Comparison of ENCODE assay signal across 12 cellular contexts in the genomic region with DNA sequence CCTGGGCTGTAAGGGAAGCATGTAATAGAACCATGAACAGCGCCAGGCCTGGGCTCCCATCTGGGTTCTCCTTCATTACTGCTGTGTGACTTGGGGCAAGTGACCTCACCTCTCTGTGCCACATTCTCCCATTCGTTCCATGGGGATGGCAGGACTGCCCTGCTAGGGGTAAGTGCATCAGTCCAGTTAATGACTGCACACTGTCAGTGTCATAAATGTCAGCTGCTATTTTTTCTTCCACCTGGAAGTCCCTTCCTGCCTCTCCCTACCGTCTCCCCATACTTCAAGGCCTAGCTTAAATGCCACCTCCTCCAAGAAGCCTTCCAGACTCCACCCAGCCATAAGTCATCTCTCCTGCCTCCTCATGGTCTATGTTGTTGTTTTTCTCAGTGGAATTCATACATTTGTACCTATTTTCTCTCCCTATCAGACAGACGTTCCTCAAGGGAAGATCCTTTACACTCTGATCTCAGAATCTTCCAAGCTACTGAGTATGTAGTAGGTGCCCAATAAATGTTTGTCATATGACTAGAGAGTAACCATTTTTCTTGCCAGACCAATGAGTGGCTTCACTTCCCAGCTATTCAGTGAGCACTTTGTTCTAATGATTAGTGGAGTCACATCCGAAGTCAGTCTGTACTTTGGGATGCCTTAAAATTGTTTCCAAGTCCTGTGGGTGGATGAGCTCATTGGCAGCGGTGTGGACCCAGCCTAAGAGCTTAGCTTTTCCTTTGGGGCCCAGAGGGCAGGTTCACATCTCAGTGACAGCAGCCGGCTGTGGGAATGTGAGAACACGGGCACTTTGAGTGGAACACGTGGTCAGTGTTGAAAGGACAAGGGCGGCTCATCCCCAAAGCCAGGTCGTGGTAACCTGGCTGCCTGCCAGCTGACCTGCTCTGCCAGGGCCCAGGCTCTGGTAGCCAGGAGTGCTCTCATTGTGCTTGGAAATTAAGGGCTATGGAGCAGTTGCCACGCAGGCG.
DNase-seq lines count a peak whose midpoint lies in the region; ATAC-seq and FAIRE-seq lines count a peak whose summit lies in the region.
"Had no signal": no experiment of that assay in that cellular context is flagged by ENCODE, and none has a peak within 500 bp of the region (broad histone marks: within the 10 kb centered on the region; RNA-seq: fewer than 3 reads in every experiment).

No MANE protein-coding gene starts in this region.

- no peaks in the 10 kb centered on the region for H3K79me2 ChIP-seq in ACC112 (ENCODE audit: control insufficient read depth, insufficient read depth, low read length, unreplicated experiment)

- H3K27ac ChIP-seq in ACC112 (ENCODE audit: low read depth, low read length): 0 out of 2 replicates have a peak overlapping the region, but pooled peaks have one; percentile 27

- no peak overlapping the region for H3K4me3 Mint-ChIP-seq in activated naive CD4-positive, alpha-beta T cell treated with anti-CD3 and anti-CD28 coated beads, Interleukin-2, amount 10 ng/mL, durations not matched to agents 7 days and 5 days
- H3K4me3 Mint-ChIP-seq: CD8-positive, alpha-beta memory T cell had no signal

- peak; percentile 46 for FAIRE-seq in HTR-8/SVneo (lab: Jason Lieb, UNC)

- no peaks in the 10 kb centered on the region for H3K36me3 ChIP-seq in ACC112 (ENCODE audit: insufficient read depth, low read length)

- peaks cover 30% of the 10 kb centered on the region for H3K4me1 ChIP-seq in ACC112 (ENCODE audit: control insufficient read depth, insufficient read depth, low read length, unreplicated experiment)

- peaks cover 60% of the 10 kb centered on the region for H3K27me3 Mint-ChIP-seq in activated naive CD4-positive, alpha-beta T cell treated with anti-CD3 and anti-CD28 coated beads, Interleukin-2, amount 10 ng/mL, durations not matched to agents 7 days and 5 days

- CTCF ChIA-PET in activated naive CD4-positive, alpha-beta T cell treated with anti-CD3 and anti-CD28 coated beads, Interleukin-2, amount 10 ng/mL, durations not matched to agents 7 days and 5 days (lab: Charles Lee): interaction anchor here (0.6 to 0.8 kb wide), 2 partner anchors 150 to 1654 kb away, joined by 3 read pairs; no protein-coding TSS in a partner anchor

- H3K36me3 Mint-ChIP-seq in activated naive CD4-positive, alpha-beta T cell treated with anti-CD3 and anti-CD28 coated beads, Interleukin-2, amount 10 ng/mL, durations not matched to agents 7 days and 5 days: no peaks in the 10 kb centered on the region

- no peak overlapping the region for H3K27ac Mint-ChIP-seq in activated naive CD4-positive, alpha-beta T cell treated with anti-CD3 and anti-CD28 coated beads, Interleukin-2, amount 10 ng/mL, durations not matched to agents 7 days and 5 days

- no peak overlapping the region for H2AFZ ChIP-seq in ACC112 (ENCODE audit: low read length, unreplicated experiment)

- ATAC-seq in HG02852 (IDR thresholded peaks at IDR 0.05; ENCODE audit: unreplicated experiment): no peak

- H3K4me3 ChIP-seq in ACC112 (ENCODE audit: low read depth, low read length): no peak overlapping the region
- H3K4me3 ChIP-seq: lung had no signal

- 0 out of 2 replicates have a peak, but pooled peaks cover 3% of the 10 kb centered on the region for H3K27me3 ChIP-seq in ACC112 (ENCODE audit: insufficient read depth, low read length)

- peaks cover 3% of the 10 kb centered on the region for H3K4me1 Mint-ChIP-seq in activated naive CD4-positive, alpha-beta T cell treated with anti-CD3 and anti-CD28 coated beads, Interleukin-2, amount 10 ng/mL, durations not matched to agents 7 days and 5 days

- no peaks in the 10 kb centered on the region for H3K9me3 Mint-ChIP-seq in activated naive CD4-positive, alpha-beta T cell treated with anti-CD3 and anti-CD28 coated beads, Interleukin-2, amount 10 ng/mL, durations not matched to agents 7 days and 5 days
- H3K9me3 Mint-ChIP-seq: CD8-positive, alpha-beta memory T cell had no signal

- DNase-seq in HTR-8/SVneo (ENCODE audit: insufficient read length, low spot score): no peak
- peak; percentile 53 for DNase-seq in astrocyte of the hippocampus (ENCODE audit: low read depth, low spot score)
- DNase-seq in kidney tubule cell (ENCODE audit: low spot score): peak; percentile 5
- no peak for DNase-seq in activated naive CD4-positive, alpha-beta T cell treated with anti-CD3 and anti-CD28 coated beads, Interleukin-2, amount 10 ng/mL, durations not matched to agents 7 days and 5 days
- no peak for DNase-seq in activated naive CD4-positive, alpha-beta T cell treated with Interleukin-2 at 50 U/mL for 16 hours
- no peak for DNase-seq in NCI-H82 treated with DMSO at 0.1 percent for 48 hours (lab: John Stamatoyannopoulos, UW; ENCODE audit: unreplicated experiment)
- DNase-seq: CD8-positive, alpha-beta memory T cell; NCI-H1048; stimulated activated CD4-positive, alpha-beta T cell treated with anti-CD3 and anti-CD28 coated beads, Interleukin-2, amount 100 ng/mL, for 48 hours had no signal

Comparison
In these comparisons a context has a peak if more than half of its experiments do, and no peak if none do; other contexts are left out.
1. DNase-seq: peak in astrocyte of the hippocampus (single experiment) and kidney tubule cell (single experiment); none in HTR-8/SVneo (single experiment), activated naive CD4-positive, alpha-beta T cell treated with anti-CD3 and anti-CD28 coated beads, Interleukin-2, amount 10 ng/mL, durations not matched to agents 7 days and 5 days (single experiment), activated naive CD4-positive, alpha-beta T cell treated with Interleukin-2 at 50 U/mL for 16 hours (single experiment) and NCI-H82 treated with DMSO at 0.1 percent for 48 hours (single experiment).